Comparison of ENCODE assay signal across 8 cellular contexts in the genomic region with DNA sequence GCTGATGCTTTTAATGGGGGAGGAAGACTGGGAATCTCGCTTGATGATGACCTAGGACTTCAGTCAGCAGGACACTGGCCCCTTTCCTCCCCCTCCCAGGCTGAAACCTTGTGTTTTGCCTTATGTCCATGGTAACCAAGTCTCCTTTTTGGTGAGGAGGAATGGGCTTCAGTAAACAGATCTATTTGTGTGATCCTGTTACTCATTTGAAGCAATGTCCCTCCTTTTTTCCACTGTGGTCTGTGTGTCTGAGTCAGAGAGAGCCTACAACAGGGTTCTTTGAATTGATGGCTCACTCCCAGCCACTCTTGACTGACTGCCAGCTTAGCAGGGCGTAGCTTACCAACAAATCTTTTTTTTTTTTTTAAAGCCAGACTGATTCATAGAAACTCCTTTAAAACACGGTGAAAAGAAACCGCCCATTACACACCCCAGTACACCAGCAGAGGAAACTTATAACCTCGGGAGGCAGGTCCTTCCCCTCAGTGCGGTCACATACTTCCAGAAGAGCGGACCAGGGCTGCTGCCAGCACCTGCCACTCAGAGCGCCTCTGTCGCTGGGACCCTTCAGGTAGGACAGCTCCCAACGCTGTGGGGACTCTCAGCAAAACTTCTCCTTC. TPM values are rescaled to one million over a fixed set of nuclear protein-coding genes. Genes with fewer than 3 reads are reported as not detected.
DNase-seq lines count a peak whose midpoint lies in the region; ATAC-seq, FAIRE-seq and TF ChIP-seq lines count a peak whose summit lies in the region.

A gene with protein sequence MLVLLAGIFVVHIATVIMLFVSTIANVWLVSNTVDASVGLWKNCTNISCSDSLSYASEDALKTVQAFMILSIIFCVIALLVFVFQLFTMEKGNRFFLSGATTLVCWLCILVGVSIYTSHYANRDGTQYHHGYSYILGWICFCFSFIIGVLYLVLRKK (plus strand): TSS at position 425 of the 620 bp plus-strand sequence. CDS start 14,785 bp downstream, outside the sequence.

- 5 to 6% methylated on average over 10 of the region's 10 CpGs for WGBS in tibial nerve, 2 donors

- ATAC-seq in GM18861 (IDR thresholded peaks at IDR 0.05; ENCODE audit: unreplicated experiment): peak; percentile 93
- peak; percentile 80 for ATAC-seq in HG03135 (IDR thresholded peaks at IDR 0.05; ENCODE audit: unreplicated experiment)

- no peak for TF ChIP-seq CTCF in tibial nerve (IDR thresholded peaks at IDR 0.05)

- H3K36me3 ChIP-seq in SJSA1: peaks cover 22% of the 10 kb centered on the region
- H3K36me3 ChIP-seq in tibial nerve: no peaks in the 10 kb centered on the region

- peak within 1 kb of the TSS; percentile 79 for H3K27ac Mint-ChIP-seq in activated naive CD4-positive, alpha-beta T cell treated with anti-CD3 and anti-CD28 coated beads, Interleukin-2, amount 10 ng/mL, durations not matched to agents 7 days and 5 days

- H3K4me1 Mint-ChIP-seq in activated naive CD4-positive, alpha-beta T cell treated with anti-CD3 and anti-CD28 coated beads, Interleukin-2, amount 10 ng/mL, durations not matched to agents 7 days and 5 days: peaks cover 71% of the 10 kb centered on the region

- H3K4me3 ChIP-seq in SJSA1: peak within 1 kb of the TSS; percentile 48
- H3K4me3 ChIP-seq in tibial nerve: peak within 1 kb of the TSS; percentile 43 to 65 (median 50)

- TF ChIP-seq EP300 in tibial nerve (IDR thresholded peaks at IDR 0.05): peak; percentile 28 to 93

- H3K4me1 ChIP-seq in SJSA1 (replicated peaks): peaks cover 66% of the 10 kb centered on the region
- peaks cover 0 to 71% (median 33%) of the 10 kb centered on the region in 4 donors for H3K4me1 ChIP-seq in tibial nerve

- H3K4me3 Mint-ChIP-seq in activated naive CD4-positive, alpha-beta T cell treated with anti-CD3 and anti-CD28 coated beads, Interleukin-2, amount 10 ng/mL, durations not matched to agents 7 days and 5 days: peak within 1 kb of the TSS; percentile 67

- TF ChIP-seq POLR2A in tibial nerve (IDR thresholded peaks at IDR 0.05): peak; percentile 61 to 64

- H3K36me3 Mint-ChIP-seq in activated naive CD4-positive, alpha-beta T cell treated with anti-CD3 and anti-CD28 coated beads, Interleukin-2, amount 10 ng/mL, durations not matched to agents 7 days and 5 days: no peaks in the 10 kb centered on the region

- no peaks in the 10 kb centered on the region for H3K9me3 ChIP-seq in SJSA1 (replicated peaks)
- no peaks in the 10 kb centered on the region for H3K9me3 ChIP-seq in tibial nerve

- peak; percentile 15 for FAIRE-seq in frontal cortex (lab: Jason Lieb, UNC)

- H3K27ac ChIP-seq in SJSA1 (peak within 1 kb of the TSS; percentile 89), tibial nerve (peak within 1 kb of the TSS; percentile 78 to 98 (median 94))

- H3K27me3 Mint-ChIP-seq in activated naive CD4-positive, alpha-beta T cell treated with anti-CD3 and anti-CD28 coated beads, Interleukin-2, amount 10 ng/mL, durations not matched to agents 7 days and 5 days: peaks cover 71% of the 10 kb centered on the region

- H3K9me3 Mint-ChIP-seq in activated naive CD4-positive, alpha-beta T cell treated with anti-CD3 and anti-CD28 coated beads, Interleukin-2, amount 10 ng/mL, durations not matched to agents 7 days and 5 days: no peaks in the 10 kb centered on the region

- H3K27me3 ChIP-seq in SJSA1 (replicated peaks): no peaks in the 10 kb centered on the region
- no peaks in the 10 kb centered on the region for H3K27me3 ChIP-seq in tibial nerve

- intact Hi-C loops in posterior cingulate gyrus (cut with DNase I): no loop called here

- CTCF ChIA-PET in activated naive CD4-positive, alpha-beta T cell treated with anti-CD3 and anti-CD28 coated beads, Interleukin-2, amount 10 ng/mL, durations not matched to agents 7 days and 5 days (lab: Charles Lee): interaction anchor here (0.6 to 1.4 kb wide), 5 partner anchors 16 to 100 kb away, joined by 3 to 7 read pairs (median 3); no protein-coding TSS in a partner anchor

- DNase-seq in A172 (ENCODE audit: low spot score) (peak; percentile 97), SJSA1 (ENCODE audit: low read depth in 1 of 2, low spot score in 2 of 2) (peak; percentile 98 to 99), frontal cortex (ENCODE audit: low spot score in 2 of 2) (peak; percentile 24 to 61), posterior cingulate gyrus (peak in 9 of 10 donors; percentile 38 to 94 (median 74)), tibial nerve (ENCODE audit: low spot score in 2 of 2) (peak; percentile 97 to 99)
- peak; percentile 80 for DNase-seq in activated naive CD4-positive, alpha-beta T cell treated with anti-CD3 and anti-CD28 coated beads, Interleukin-2, amount 10 ng/mL, durations not matched to agents 7 days and 5 days

RNA-seq across cellular contexts. Expression of the gene that starts here (rescaled TPM):
- 28.7 and 41.0 TPM in 2 replicates for total RNA-seq in A172 (2014; rRNA removed; shearing (Covaris generic))
- total RNA-seq in SJSA1 (2014; rRNA removed; shearing (Covaris generic)): 45.2 and 159 TPM in 2 replicates
- total RNA-seq in frontal cortex (2.4 TPM), tibial nerve (100 to 1,000 TPM; 231 to 489 (median 258) TPM)

Comparison
In these comparisons a context has a peak if more than half of its experiments do, and no peak if none do; other contexts are left out.
1. Peak in every context shown above with its lines: DNase-seq, ATAC-seq, H3K4me3 ChIP-seq and H3K27ac ChIP-seq.
2. DNase-seq: peak in every context shown above with its lines; median percentile 98 in SJSA1; 98 in tibial nerve; 97 in A172; 80 in activated naive CD4-positive, alpha-beta T cell treated with anti-CD3 and anti-CD28 coated beads, Interleukin-2, amount 10 ng/mL, durations not matched to agents 7 days and 5 days; 74 in posterior cingulate gyrus; 42 in frontal cortex.